1 cellular context compared by ENCODE assay signal in the genomic region with DNA sequence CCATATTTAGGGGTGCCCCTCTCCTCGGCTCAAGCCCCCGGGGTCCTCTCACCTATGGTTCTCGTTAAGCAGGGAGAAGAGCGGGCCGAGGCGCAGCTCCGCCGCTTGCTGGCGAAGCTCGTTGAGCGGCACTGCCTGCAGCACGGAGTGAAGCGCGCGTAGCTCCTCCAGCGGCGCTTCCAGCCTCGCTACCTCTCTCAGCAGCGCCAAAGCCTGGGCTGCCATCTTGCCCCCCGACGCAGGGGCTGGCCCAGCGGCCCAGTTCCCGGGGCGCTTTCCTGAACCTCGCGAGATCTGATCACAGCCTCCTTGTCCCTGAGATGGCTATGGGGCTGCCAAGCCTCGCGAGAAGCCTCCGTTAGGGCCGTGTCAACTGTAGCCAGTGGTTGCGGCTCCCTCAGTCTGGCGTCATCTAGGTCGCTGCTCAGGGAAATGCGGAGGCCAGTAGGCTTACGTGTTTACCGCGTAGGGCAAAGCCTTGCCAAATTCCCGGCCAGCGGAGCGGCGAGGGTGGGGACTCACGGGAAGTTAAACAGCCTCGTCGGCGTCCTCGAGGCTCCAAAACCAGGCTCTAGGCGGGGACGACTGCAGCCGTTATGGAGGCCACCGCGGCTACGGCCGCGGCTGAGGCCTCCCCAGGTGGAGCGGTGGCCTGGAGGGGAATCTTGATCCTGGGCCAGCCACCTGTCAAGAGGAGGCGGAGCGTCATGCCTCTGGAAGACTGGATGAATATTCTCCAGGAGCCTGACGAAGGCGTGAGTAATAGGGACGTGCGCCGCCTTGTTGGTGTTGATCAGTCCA.
TF ChIP-seq lines count a peak whose summit lies in the region.

A gene (minus strand): TSS at position 238 of the 801 bp plus-strand sequence. CDS start 13 bp downstream, at position 225.

TF ChIP-seq in HepG2, 621 proteins besides CTCF, POLR2A, EP300 and RAD21 (continued from another document and continues in another):
- TF ChIP-seq, protein P1, sequence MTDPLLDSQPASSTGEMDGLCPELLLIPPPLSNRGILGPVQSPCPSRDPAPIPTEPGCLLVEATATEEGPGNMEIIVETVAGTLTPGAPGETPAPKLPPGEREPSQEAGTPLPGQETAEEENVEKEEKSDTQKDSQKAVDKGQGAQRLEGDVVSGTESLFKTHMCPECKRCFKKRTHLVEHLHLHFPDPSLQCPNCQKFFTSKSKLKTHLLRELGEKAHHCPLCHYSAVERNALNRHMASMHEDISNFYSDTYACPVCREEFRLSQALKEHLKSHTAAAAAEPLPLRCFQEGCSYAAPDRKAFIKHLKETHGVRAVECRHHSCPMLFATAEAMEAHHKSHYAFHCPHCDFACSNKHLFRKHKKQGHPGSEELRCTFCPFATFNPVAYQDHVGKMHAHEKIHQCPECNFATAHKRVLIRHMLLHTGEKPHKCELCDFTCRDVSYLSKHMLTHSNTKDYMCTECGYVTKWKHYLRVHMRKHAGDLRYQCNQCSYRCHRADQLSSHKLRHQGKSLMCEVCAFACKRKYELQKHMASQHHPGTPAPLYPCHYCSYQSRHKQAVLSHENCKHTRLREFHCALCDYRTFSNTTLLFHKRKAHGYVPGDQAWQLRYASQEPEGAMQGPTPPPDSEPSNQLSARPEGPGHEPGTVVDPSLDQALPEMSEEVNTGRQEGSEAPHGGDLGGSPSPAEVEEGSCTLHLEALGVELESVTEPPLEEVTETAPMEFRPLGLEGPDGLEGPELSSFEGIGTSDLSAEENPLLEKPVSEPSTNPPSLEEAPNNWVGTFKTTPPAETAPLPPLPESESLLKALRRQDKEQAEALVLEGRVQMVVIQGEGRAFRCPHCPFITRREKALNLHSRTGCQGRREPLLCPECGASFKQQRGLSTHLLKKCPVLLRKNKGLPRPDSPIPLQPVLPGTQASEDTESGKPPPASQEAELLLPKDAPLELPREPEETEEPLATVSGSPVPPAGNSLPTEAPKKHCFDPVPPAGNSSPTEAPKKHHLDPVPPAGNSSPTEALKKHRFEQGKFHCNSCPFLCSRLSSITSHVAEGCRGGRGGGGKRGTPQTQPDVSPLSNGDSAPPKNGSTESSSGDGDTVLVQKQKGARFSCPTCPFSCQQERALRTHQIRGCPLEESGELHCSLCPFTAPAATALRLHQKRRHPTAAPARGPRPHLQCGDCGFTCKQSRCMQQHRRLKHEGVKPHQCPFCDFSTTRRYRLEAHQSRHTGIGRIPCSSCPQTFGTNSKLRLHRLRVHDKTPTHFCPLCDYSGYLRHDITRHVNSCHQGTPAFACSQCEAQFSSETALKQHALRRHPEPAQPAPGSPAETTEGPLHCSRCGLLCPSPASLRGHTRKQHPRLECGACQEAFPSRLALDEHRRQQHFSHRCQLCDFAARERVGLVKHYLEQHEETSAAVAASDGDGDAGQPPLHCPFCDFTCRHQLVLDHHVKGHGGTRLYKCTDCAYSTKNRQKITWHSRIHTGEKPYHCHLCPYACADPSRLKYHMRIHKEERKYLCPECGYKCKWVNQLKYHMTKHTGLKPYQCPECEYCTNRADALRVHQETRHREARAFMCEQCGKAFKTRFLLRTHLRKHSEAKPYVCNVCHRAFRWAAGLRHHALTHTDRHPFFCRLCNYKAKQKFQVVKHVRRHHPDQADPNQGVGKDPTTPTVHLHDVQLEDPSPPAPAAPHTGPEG (CRISPR knock-in tag; IDR thresholded peaks at IDR 0.05), result 0 out of 2 replicates have a peak, but pooled peaks have one; percentile 15
- TF ChIP-seq SNRNP70 (IDR thresholded peaks at IDR 0.05; ENCODE audit: low read depth, low read length) (no peak), ZNF136 (CRISPR knock-in tag; IDR thresholded peaks at IDR 0.05; ENCODE audit: low read depth) (no peak), ZFP37 (CRISPR knock-in tag; IDR thresholded peaks at IDR 0.05; ENCODE audit: borderline replicate concordance) (no peak), CENPT (CRISPR knock-in tag; IDR thresholded peaks at IDR 0.05; ENCODE audit: low read depth) (0 out of 2 replicates have a peak, but pooled peaks have one; percentile 34), MBD4 (IDR thresholded peaks at IDR 0.05; ENCODE audit: borderline replicate concordance, low read length) (no peak), PAX8 (CRISPR knock-in tag; IDR thresholded peaks at IDR 0.05; ENCODE audit: borderline replicate concordance) (0 out of 2 replicates have a peak, but pooled peaks have one; percentile 54), NONO (IDR thresholded peaks at IDR 0.05) (no peak), NONO (CRISPR knock-in tag; conservative IDR thresholded peaks at IDR 0.05) (peak; percentile 82), IRX3 (CRISPR knock-in tag; IDR thresholded peaks at IDR 0.05; ENCODE audit: borderline replicate concordance, low read depth) (no peak), ETV6 (CRISPR knock-in tag; conservative IDR thresholded peaks at IDR 0.05) (no peak), FLYWCH1 (CRISPR knock-in tag; IDR thresholded peaks at IDR 0.05) (no peak), XRCC5 (optimal IDR thresholded peaks at IDR 0.05; ENCODE audit: low read length) (peak; percentile 9), GFI1 (CRISPR knock-in tag; IDR thresholded peaks at IDR 0.05; ENCODE audit: borderline replicate concordance) (peak; percentile 42; the same call in 1 of the 2 replicates), MIXL1 (CRISPR knock-in tag; IDR thresholded peaks at IDR 0.05) (peak; percentile 54; the same call in 1 of the 2 replicates), TMF1 (CRISPR knock-in tag; IDR thresholded peaks at IDR 0.05; ENCODE audit: low read depth) (0 out of 2 replicates have a peak, but pooled peaks have one; percentile 43), ZNF326 (CRISPR knock-in tag; IDR thresholded peaks at IDR 0.05; ENCODE audit: borderline replicate concordance) (no peak), ZNF660 (CRISPR knock-in tag; IDR thresholded peaks at IDR 0.05; ENCODE audit: borderline replicate concordance, low read depth) (0 out of 2 replicates have a peak, but pooled peaks have one; percentile 35), ZFP36L2 (CRISPR knock-in tag; IDR thresholded peaks at IDR 0.05) (no peak), SETDB1 (CRISPR knock-in tag; IDR thresholded peaks at IDR 0.05; ENCODE audit: borderline replicate concordance) (no peak), GLI4 (CRISPR knock-in tag; IDR thresholded peaks at IDR 0.05; ENCODE audit: borderline replicate concordance) (peak; percentile 50; the same call in 1 of the 2 replicates)
- TF ChIP-seq, protein P2, sequence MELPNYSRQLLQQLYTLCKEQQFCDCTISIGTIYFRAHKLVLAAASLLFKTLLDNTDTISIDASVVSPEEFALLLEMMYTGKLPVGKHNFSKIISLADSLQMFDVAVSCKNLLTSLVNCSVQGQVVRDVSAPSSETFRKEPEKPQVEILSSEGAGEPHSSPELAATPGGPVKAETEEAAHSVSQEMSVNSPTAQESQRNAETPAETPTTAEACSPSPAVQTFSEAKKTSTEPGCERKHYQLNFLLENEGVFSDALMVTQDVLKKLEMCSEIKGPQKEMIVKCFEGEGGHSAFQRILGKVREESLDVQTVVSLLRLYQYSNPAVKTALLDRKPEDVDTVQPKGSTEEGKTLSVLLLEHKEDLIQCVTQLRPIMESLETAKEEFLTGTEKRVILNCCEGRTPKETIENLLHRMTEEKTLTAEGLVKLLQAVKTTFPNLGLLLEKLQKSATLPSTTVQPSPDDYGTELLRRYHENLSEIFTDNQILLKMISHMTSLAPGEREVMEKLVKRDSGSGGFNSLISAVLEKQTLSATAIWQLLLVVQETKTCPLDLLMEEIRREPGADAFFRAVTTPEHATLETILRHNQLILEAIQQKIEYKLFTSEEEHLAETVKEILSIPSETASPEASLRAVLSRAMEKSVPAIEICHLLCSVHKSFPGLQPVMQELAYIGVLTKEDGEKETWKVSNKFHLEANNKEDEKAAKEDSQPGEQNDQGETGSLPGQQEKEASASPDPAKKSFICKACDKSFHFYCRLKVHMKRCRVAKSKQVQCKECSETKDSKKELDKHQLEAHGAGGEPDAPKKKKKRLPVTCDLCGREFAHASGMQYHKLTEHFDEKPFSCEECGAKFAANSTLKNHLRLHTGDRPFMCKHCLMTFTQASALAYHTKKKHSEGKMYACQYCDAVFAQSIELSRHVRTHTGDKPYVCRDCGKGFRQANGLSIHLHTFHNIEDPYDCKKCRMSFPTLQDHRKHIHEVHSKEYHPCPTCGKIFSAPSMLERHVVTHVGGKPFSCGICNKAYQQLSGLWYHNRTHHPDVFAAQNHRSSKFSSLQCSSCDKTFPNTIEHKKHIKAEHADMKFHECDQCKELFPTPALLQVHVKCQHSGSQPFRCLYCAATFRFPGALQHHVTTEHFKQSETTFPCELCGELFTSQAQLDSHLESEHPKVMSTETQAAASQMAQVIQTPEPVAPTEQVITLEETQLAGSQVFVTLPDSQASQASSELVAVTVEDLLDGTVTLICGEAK (IDR thresholded peaks at IDR 0.05), result no peak
- TF ChIP-seq, protein P2 (CRISPR knock-in tag; IDR thresholded peaks at IDR 0.05), result peak; percentile 64; the same call in 1 of the 2 replicates
- TF ChIP-seq, protein P3, sequence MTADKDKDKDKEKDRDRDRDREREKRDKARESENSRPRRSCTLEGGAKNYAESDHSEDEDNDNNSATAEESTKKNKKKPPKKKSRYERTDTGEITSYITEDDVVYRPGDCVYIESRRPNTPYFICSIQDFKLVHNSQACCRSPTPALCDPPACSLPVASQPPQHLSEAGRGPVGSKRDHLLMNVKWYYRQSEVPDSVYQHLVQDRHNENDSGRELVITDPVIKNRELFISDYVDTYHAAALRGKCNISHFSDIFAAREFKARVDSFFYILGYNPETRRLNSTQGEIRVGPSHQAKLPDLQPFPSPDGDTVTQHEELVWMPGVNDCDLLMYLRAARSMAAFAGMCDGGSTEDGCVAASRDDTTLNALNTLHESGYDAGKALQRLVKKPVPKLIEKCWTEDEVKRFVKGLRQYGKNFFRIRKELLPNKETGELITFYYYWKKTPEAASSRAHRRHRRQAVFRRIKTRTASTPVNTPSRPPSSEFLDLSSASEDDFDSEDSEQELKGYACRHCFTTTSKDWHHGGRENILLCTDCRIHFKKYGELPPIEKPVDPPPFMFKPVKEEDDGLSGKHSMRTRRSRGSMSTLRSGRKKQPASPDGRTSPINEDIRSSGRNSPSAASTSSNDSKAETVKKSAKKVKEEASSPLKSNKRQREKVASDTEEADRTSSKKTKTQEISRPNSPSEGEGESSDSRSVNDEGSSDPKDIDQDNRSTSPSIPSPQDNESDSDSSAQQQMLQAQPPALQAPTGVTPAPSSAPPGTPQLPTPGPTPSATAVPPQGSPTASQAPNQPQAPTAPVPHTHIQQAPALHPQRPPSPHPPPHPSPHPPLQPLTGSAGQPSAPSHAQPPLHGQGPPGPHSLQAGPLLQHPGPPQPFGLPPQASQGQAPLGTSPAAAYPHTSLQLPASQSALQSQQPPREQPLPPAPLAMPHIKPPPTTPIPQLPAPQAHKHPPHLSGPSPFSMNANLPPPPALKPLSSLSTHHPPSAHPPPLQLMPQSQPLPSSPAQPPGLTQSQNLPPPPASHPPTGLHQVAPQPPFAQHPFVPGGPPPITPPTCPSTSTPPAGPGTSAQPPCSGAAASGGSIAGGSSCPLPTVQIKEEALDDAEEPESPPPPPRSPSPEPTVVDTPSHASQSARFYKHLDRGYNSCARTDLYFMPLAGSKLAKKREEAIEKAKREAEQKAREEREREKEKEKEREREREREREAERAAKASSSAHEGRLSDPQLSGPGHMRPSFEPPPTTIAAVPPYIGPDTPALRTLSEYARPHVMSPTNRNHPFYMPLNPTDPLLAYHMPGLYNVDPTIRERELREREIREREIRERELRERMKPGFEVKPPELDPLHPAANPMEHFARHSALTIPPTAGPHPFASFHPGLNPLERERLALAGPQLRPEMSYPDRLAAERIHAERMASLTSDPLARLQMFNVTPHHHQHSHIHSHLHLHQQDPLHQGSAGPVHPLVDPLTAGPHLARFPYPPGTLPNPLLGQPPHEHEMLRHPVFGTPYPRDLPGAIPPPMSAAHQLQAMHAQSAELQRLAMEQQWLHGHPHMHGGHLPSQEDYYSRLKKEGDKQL (CRISPR knock-in tag; IDR thresholded peaks at IDR 0.05; ENCODE audit: low read depth), result peak; percentile 36; the same call in 1 of the 2 replicates
- TF ChIP-seq, protein P4, sequence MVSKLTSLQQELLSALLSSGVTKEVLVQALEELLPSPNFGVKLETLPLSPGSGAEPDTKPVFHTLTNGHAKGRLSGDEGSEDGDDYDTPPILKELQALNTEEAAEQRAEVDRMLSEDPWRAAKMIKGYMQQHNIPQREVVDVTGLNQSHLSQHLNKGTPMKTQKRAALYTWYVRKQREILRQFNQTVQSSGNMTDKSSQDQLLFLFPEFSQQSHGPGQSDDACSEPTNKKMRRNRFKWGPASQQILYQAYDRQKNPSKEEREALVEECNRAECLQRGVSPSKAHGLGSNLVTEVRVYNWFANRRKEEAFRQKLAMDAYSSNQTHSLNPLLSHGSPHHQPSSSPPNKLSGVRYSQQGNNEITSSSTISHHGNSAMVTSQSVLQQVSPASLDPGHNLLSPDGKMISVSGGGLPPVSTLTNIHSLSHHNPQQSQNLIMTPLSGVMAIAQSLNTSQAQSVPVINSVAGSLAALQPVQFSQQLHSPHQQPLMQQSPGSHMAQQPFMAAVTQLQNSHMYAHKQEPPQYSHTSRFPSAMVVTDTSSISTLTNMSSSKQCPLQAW (CRISPR knock-in tag; IDR thresholded peaks at IDR 0.05), result peak; percentile 80; the same call in 1 of the 2 replicates
- TF ChIP-seq, protein P5, sequence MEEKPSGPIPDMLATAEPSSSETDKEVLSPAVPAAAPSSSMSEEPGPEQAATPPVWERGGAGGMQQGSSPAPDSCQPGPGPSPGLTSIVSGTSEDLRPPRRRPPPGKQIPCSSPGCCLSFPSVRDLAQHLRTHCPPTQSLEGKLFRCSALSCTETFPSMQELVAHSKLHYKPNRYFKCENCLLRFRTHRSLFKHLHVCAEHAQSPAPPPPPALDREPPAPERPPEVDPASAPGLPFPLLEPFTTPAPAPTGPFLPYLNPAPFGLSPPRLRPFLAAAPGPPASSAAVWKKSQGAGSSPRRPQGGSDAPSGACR (CRISPR knock-in tag; IDR thresholded peaks at IDR 0.05), result peak; percentile 29; the same call in 1 of the 2 replicates
